In genomic region chr10:70626056-70626455, GRCh38 we compare ENCODE assay signal across 28 cellular contexts. TPM values are rescaled to one million over a fixed set of nuclear protein-coding genes. Genes with fewer than 3 reads are reported as not detected.
"Had no signal": no experiment of that assay in that cellular context is flagged by ENCODE, and none has a peak within 500 bp of the region (broad histone marks: within the 10 kb centered on the region; RNA-seq: fewer than 3 reads in every experiment).

No MANE protein-coding gene starts in this region.

- ATAC-seq: heart left ventricle; left cardiac atrium; left ventricle myocardium superior; naive thymus-derived CD4-positive, alpha-beta T cell had no signal

- H3K27ac Mint-ChIP-seq: naive thymus-derived CD4-positive, alpha-beta T cell had no signal

- H3K4me3 ChIP-seq: dorsolateral prefrontal cortex, heart left ventricle, lung, sigmoid colon, skin epidermis, stomach, thoracic aorta, transverse colon had no signal

- H3K27me3 ChIP-seq: heart left ventricle, sigmoid colon, stomach had no signal

- H3K4me3 Mint-ChIP-seq: naive thymus-derived CD4-positive, alpha-beta T cell had no signal

- H3K4me1 ChIP-seq: heart left ventricle, sigmoid colon, stomach, transverse colon had no signal

- DNase-seq: cortex of kidney; dorsolateral prefrontal cortex; effector CD8-positive, alpha-beta T cell; heart left ventricle; hippocampal formation; kidney; left cardiac atrium; left ventricle myocardium superior; naive thymus-derived CD4-positive, alpha-beta T cell; posterior cingulate gyrus; sigmoid colon; stimulated activated CD4-positive, alpha-beta T cell treated with anti-CD3 and anti-CD28 coated beads, Interleukin-2, amount 100 ng/mL, for 24 hours; stimulated activated CD4-positive, alpha-beta T cell treated with anti-CD3 and anti-CD28 coated beads, Interleukin-4, amount 100 ng/mL, for 4 hours; stimulated activated naive CD4-positive, alpha-beta T cell; stomach; substantia nigra; transverse colon had no signal

- H3K36me3 ChIP-seq: heart left ventricle, sigmoid colon, stomach, thoracic aorta, transverse colon had no signal

- H3K4me1 Mint-ChIP-seq: naive thymus-derived CD4-positive, alpha-beta T cell had no signal

- FAIRE-seq: endometrium, frontal cortex, kidney had no signal

- H3K27ac ChIP-seq: dorsolateral prefrontal cortex, heart left ventricle, sigmoid colon, skin epidermis, stomach, thoracic aorta, transverse colon had no signal

RNA-seq across cellular contexts. Expression of gene PRF1, which starts 23.5 kb away (rescaled TPM):
- total RNA-seq: fibroblast of lung, frontal cortex, glomerular endothelial cell, osteocyte, pulmonary artery endothelial cell had no signal
- polyA plus RNA-seq: fibroblast of lung, neural cell had no signal

RNA-seq across cellular contexts. Expression of gene ADAMTS14, which starts 46.2 kb away (rescaled TPM):
- total RNA-seq: mononuclear cell had no signal
- polyA plus RNA-seq: naive thymus-derived CD4-positive, alpha-beta T cell had no signal
